Comparison of ENCODE assay signal across 13 cellular contexts in genomic region chr21:36709030-36709867, GRCh38. TPM values are rescaled to one million over a fixed set of nuclear protein-coding genes. Genes with fewer than 3 reads are reported as not detected.
DNase-seq lines count a peak whose midpoint lies in the region; ATAC-seq and TF ChIP-seq lines count a peak whose summit lies in the region.
"Had no signal": no experiment of that assay in that cellular context is flagged by ENCODE, and none has a peak within 500 bp of the region (broad histone marks: within the 10 kb centered on the region; RNA-seq: fewer than 3 reads in every experiment).

No MANE protein-coding gene starts in this region.

- CTCF ChIA-PET in CD4-positive, alpha-beta T cell (lab: Charles Lee), result no interaction called here

- H3K14ac ChIP-seq in neuronal stem cell (ENCODE audit: low read length), result no peak overlapping the region

- H2BK15ac ChIP-seq in neuronal stem cell (ENCODE audit: low read length), result peak overlapping the region; percentile 82

- peak overlapping the region; percentile 63 for H3K18ac ChIP-seq in neuronal stem cell (ENCODE audit: low read length)

- H3K4me1 ChIP-seq in neuronal stem cell (ENCODE audit: control insufficient read depth in 2 of 2, insufficient read depth in 1 of 2, low read depth in 1 of 2, low read length in 2 of 2) (peaks cover 6 to 12% of the 10 kb centered on the region in 2 donors), foreskin keratinocyte (no peaks in the 10 kb centered on the region), uterus (peaks cover 0 to 15% of the 10 kb centered on the region in 2 donors)

- peak overlapping the region; percentile 53 for H2AK5ac ChIP-seq in neuronal stem cell (ENCODE audit: low read depth, low read length)

- H3K4me3 ChIP-seq in H7 (ENCODE audit: insufficient read depth, low read depth, low read length) (peak overlapping the region; percentile 12; the same call in 1 of the 2 replicates), epithelial cell of proximal tubule (ENCODE audit: low read depth, low read length) (peak overlapping the region; percentile 55), neuronal stem cell (ENCODE audit: low read length in 2 of 2) (no peak overlapping the region), uterus (no peak overlapping the region)

- DNase-seq in CD4-positive, alpha-beta T cell, result peak in 1 of 10 experiments; percentile 12
- DNase-seq in H7, result peak; percentile 77
- DNase-seq in epithelial cell of proximal tubule (ENCODE audit: low read depth), result no peak
- no peak for DNase-seq in neuronal stem cell (ENCODE audit: low spot score)
- DNase-seq in effector CD8-positive, alpha-beta T cell (lab: John Stamatoyannopoulos, UW), result no peak
- DNase-seq in foreskin keratinocyte, result no peak
- no peak for DNase-seq in uterus
- DNase-seq: central memory CD4-positive, alpha-beta T cell; natural killer cell; NCI-H526 treated with DMSO at 0.1 percent for 48 hours; stimulated activated CD4-positive, alpha-beta T cell treated with anti-CD3 and anti-CD28 coated beads, Interleukin-4, amount 100 ng/mL, for 24 hours; T-helper 1 cell had no signal

- no peak overlapping the region for H4K91ac ChIP-seq in neuronal stem cell (ENCODE audit: low read depth, low read length, poor library complexity)

- peaks cover 41% of the 10 kb centered on the region for H3K4me1 Mint-ChIP-seq in CD4-positive, alpha-beta T cell (ENCODE audit: low read depth)

- H2BK12ac ChIP-seq in neuronal stem cell (ENCODE audit: low read length), result peak overlapping the region; percentile 68

- H3K79me1 ChIP-seq in neuronal stem cell (ENCODE audit: low read depth, low read length), result peaks cover 1% of the 10 kb centered on the region

- TF ChIP-seq CTCF in CD4-positive, alpha-beta T cell (IDR thresholded peaks at IDR 0.05), result no peak
- no peak for TF ChIP-seq CTCF in epithelial cell of proximal tubule (conservative IDR thresholded peaks at IDR 0.05; ENCODE audit: low read depth, low read length)
- TF ChIP-seq CTCF in foreskin keratinocyte (conservative IDR thresholded peaks at IDR 0.05), result no peak
- TF ChIP-seq CTCF in uterus (IDR thresholded peaks at IDR 0.05), result no peak

- H3K36me3 Mint-ChIP-seq in CD4-positive, alpha-beta T cell (ENCODE audit: low read depth), result no peaks in the 10 kb centered on the region
- H3K36me3 Mint-ChIP-seq: natural killer cell had no signal

- H3K9me3 ChIP-seq in CD4-positive, alpha-beta T cell (ENCODE audit: control insufficient read depth, low read length), result no peaks in the 10 kb centered on the region
- peaks cover 0 to 1% of the 10 kb centered on the region in 2 donors for H3K9me3 ChIP-seq in neuronal stem cell (replicated peaks in 1 of 2; ENCODE audit: control insufficient read depth in 2 of 2, insufficient read depth in 1 of 2, low read depth in 1 of 2, low read length in 2 of 2)
- H3K9me3 ChIP-seq in uterus, result no peaks in the 10 kb centered on the region

- no peak overlapping the region for H3K4ac ChIP-seq in neuronal stem cell (ENCODE audit: low read length)

- peak overlapping the region; percentile 75 for H2AFZ ChIP-seq in neuronal stem cell (ENCODE audit: low read length)

- H3K9me3 Mint-ChIP-seq in CD4-positive, alpha-beta T cell, result no peaks in the 10 kb centered on the region
- H3K9me3 Mint-ChIP-seq: natural killer cell had no signal

- POLR2A ChIA-PET in CD4-positive, alpha-beta T cell (lab: Charles Lee), result no interaction called here

- no peak overlapping the region for H3K27ac ChIP-seq in CD4-positive, alpha-beta T cell (ENCODE audit: low read depth, low read length)
- H3K27ac ChIP-seq in neuronal stem cell (replicated peaks; ENCODE audit: low read length) (no peak overlapping the region), foreskin keratinocyte (no peak overlapping the region), uterus (no peak overlapping the region)

- no peak for ATAC-seq in CD4-positive, alpha-beta T cell (ENCODE audit: poor library complexity)
- ATAC-seq in GM21381 (IDR thresholded peaks at IDR 0.05; ENCODE audit: unreplicated experiment) (no peak), foreskin keratinocyte (no peak)
- ATAC-seq: natural killer cell had no signal

- no peak overlapping the region for H3K9ac ChIP-seq in neuronal stem cell (ENCODE audit: low read depth, low read length, poor library complexity)

- H3K27me3 ChIP-seq in CD4-positive, alpha-beta T cell (ENCODE audit: control insufficient read depth, insufficient read depth, low read length), result peaks cover 100% of the 10 kb centered on the region
- H3K27me3 ChIP-seq in H7 (ENCODE audit: control insufficient read depth, insufficient read depth, low read length) (peaks cover 89% of the 10 kb centered on the region), neuronal stem cell (ENCODE audit: control insufficient read depth in 3 of 3, insufficient read depth in 3 of 3, low read depth in 1 of 3, low read length in 3 of 3) (peaks cover 60 to 100% (median 78%) of the 10 kb centered on the region in 3 experiments), foreskin keratinocyte (peaks cover 100% of the 10 kb centered on the region), uterus (peaks cover 35 to 96% of the 10 kb centered on the region in 2 donors)

- H3K4me3 Mint-ChIP-seq in CD4-positive, alpha-beta T cell, result peak overlapping the region; percentile 34
- H3K4me3 Mint-ChIP-seq: natural killer cell had no signal

- intact Hi-C loops in CD4-positive, alpha-beta T cell (cut with DNase I, micrococcal nuclease), result no loop called here
- intact Hi-C loops in uterus (cut with DNase I; ENCODE audit: low total_unique reads), result no loop called here

- no peak for TF ChIP-seq POLR2A in uterus (IDR thresholded peaks at IDR 0.05)

- peak overlapping the region; percentile 51 for H3K4me2 ChIP-seq in neuronal stem cell (ENCODE audit: insufficient read depth, low read length, poor library complexity, severe bottlenecking)

- peak overlapping the region; percentile 22 for H2BK120ac ChIP-seq in neuronal stem cell (ENCODE audit: low read depth, low read length)

- H3K36me3 ChIP-seq in H7 (replicated peaks; ENCODE audit: control insufficient read depth, insufficient read depth, low read length) (no peaks in the 10 kb centered on the region), neuronal stem cell (replicated peaks in 1 of 2; ENCODE audit: control insufficient read depth in 2 of 2, insufficient read depth in 2 of 2, low read length in 2 of 2) (no peaks in the 10 kb centered on the region), uterus (no peaks in the 10 kb centered on the region)

- peaks cover 86% of the 10 kb centered on the region for H3K27me3 Mint-ChIP-seq in CD4-positive, alpha-beta T cell

- no peak overlapping the region for H3K27ac Mint-ChIP-seq in CD4-positive, alpha-beta T cell
- H3K27ac Mint-ChIP-seq: natural killer cell had no signal

- H3K23ac ChIP-seq in neuronal stem cell (ENCODE audit: low read depth, low read length, poor library complexity), result peak overlapping the region; percentile 34

- no CpG with 5 or more reads among the region's 55 CpGs for WGBS in neuronal stem cell (ENCODE audit: extremely low coverage in 2 of 2, insufficient read length in 2 of 2, insufficient replicate concordance in 1 of 2), 2 donors

- H4K8ac ChIP-seq in neuronal stem cell (ENCODE audit: low read depth, low read length), result no peak overlapping the region

- no peak overlapping the region for H2BK5ac ChIP-seq in neuronal stem cell (ENCODE audit: low read length)

RNA-seq across cellular contexts. Expression of gene SIM2, which starts 10.3 kb away (rescaled TPM):
- total RNA-seq in CD4-positive, alpha-beta T cell, result not detected
- 0.07 and 0.11 TPM in 2 replicates for total RNA-seq in H7 (2014; rRNA removed; shearing (Covaris generic))
- total RNA-seq in epithelial cell of proximal tubule (22.3 and 23.2 TPM in 2 replicates), foreskin keratinocyte (not detected in 2 replicates), uterus (under 1 TPM in 2 of 4 donors, not detected in 2; 0.21 to 0.59 TPM)
- polyA plus RNA-seq in neuronal stem cell (2013, experiment 1 of 2), result 0.06 TPM
- polyA plus RNA-seq in neuronal stem cell (2013, experiment 2 of 2), result 0.08 TPM
- not detected in 2 replicates for polyA plus RNA-seq in foreskin keratinocyte
- total RNA-seq: natural killer cell had no signal

Comparison
In these comparisons a context has a peak if more than half of its experiments do, and no peak if none do; other contexts are left out.
1. H3K4me3 ChIP-seq: peak in H7 (single experiment) and epithelial cell of proximal tubule (single experiment); none in neuronal stem cell (0 of 2) and uterus (0 of 2).
2. RNA of gene SIM2, which starts 10.3 kb away (total RNA-seq): 22.3 to 23.2 TPM in epithelial cell of proximal tubule; 0.21 to 0.59 TPM in uterus, 0.07 to 0.11 TPM in H7, not detected in foreskin keratinocyte and not detected in CD4-positive, alpha-beta T cell; every median in the first group is over 10 times any median in the second.